ENCODE assay signal across 8 cellular contexts in genomic region chr1:156212833-156213643, GRCh38. TPM values are rescaled to one million over a fixed set of nuclear protein-coding genes. Genes with fewer than 3 reads are reported as not detected.
DNase-seq lines count a peak whose midpoint lies in the region; ATAC-seq and TF ChIP-seq lines count a peak whose summit lies in the region.

Gene PMF1, plus strand, starts transcription at chr1:156213007. Its CDS starts 9 bp downstream, at chr1:156213016.

- H4K20me1 ChIP-seq in SK-N-SH (ENCODE audit: insufficient read depth) = no peaks in the 10 kb centered on the region

- H3K79me2 ChIP-seq in SK-N-SH (ENCODE audit: insufficient read depth) = peaks cover 20% of the 10 kb centered on the region

- peak within 1 kb of the TSS; percentile 92 for H3K4me2 ChIP-seq in SK-N-SH

- peak within 1 kb of the TSS; percentile 76 for H2AFZ ChIP-seq in SK-N-SH (ENCODE audit: low read depth)

- H3K9me2 ChIP-seq in SK-N-SH = no peaks in the 10 kb centered on the region

- peak within 1 kb of the TSS; percentile 94 to 97 for H3K27ac ChIP-seq in SK-N-SH (ENCODE audit: low read depth in 2 of 2, low read length in 1 of 2)
- H3K27ac ChIP-seq in substantia nigra (ENCODE audit: low read depth, low read length, poor library complexity, severe bottlenecking) = peak within 1 kb of the TSS; percentile 96

- peaks cover 13% of the 10 kb centered on the region for H3K36me3 ChIP-seq in GM06990 (ENCODE audit: control insufficient read depth, insufficient read depth, low read length)
- peaks cover 15 to 34% of the 10 kb centered on the region in 2 experiments for H3K36me3 ChIP-seq in SK-N-SH (replicated peaks in 1 of 2; ENCODE audit: control insufficient read depth in 1 of 2, insufficient read depth in 2 of 2, low read length in 1 of 2)

- H3F3A ChIP-seq in SK-N-SH (replicated peaks; ENCODE audit: insufficient read depth) = peaks cover 33% of the 10 kb centered on the region

- peak within 1 kb of the TSS; percentile 87 for H3K4me3 ChIP-seq in GM06990 (replicated peaks; ENCODE audit: low read depth, low read length)
- H3K4me3 ChIP-seq in SK-N-SH (ENCODE audit: low read depth in 2 of 2, low read length in 1 of 2) = peak within 1 kb of the TSS; percentile 67 to 70

- TF ChIP-seq EP300 in SK-N-SH (IDR thresholded peaks at IDR 0.05; ENCODE audit: borderline replicate concordance in 1 of 2, low read depth in 1 of 2, low read length in 1 of 2) = 0 out of 4 replicates have a peak, but pooled peaks of 1 of the 2 experiments have one; percentile 13

- 1% methylated on average over 27 of the region's 61 CpGs for WGBS in SK-N-SH (ENCODE audit: low lambda C conversion rate)

- peak; percentile 90 for ATAC-seq in HG02571 (IDR thresholded peaks at IDR 0.05; ENCODE audit: unreplicated experiment)

- DNase-seq in GM06990 (ENCODE audit: extremely low read depth, insufficient read length) = peak; percentile 98
- DNase-seq in NCI-H1092 (lab: John Stamatoyannopoulos, UW) = peak; percentile 97
- DNase-seq in SK-N-SH = peak; percentile 98
- DNase-seq in activated naive CD4-positive, alpha-beta T cell treated with anti-CD3 and anti-CD28 coated beads, Interleukin-2, amount 50 U/mL, for 16 hours = peak; percentile 96
- DNase-seq in germinal center (ENCODE audit: low spot score) = peak; percentile 100
- DNase-seq in non-pigmented ciliary epithelial cell (ENCODE audit: low read depth) = peak; percentile 79
- peak; percentile 81 to 100 (median 95) for DNase-seq in substantia nigra (lab: John Stamatoyannopoulos, UW)

- H3K9me3 ChIP-seq in SK-N-SH = no peaks in the 10 kb centered on the region

- CTCF ChIA-PET in SK-N-SH (lab: Yijun Ruan, JAX) = interaction anchor here (0.7 to 3.6 kb wide), 22 partner anchors 8 to 206 kb away, joined by 3 to 44 read pairs (median 4); partner anchors contain the start of gene SLC25A44

- peaks cover 7 to 8% of the 10 kb centered on the region in 2 experiments; a peak in 2 of 4 replicates for H3K4me1 ChIP-seq in SK-N-SH (ENCODE audit: control insufficient read depth in 1 of 2, insufficient read depth in 2 of 2, low read depth in 1 of 2, low read length in 1 of 2)

- peak within 1 kb of the TSS; percentile 85 for H3K9ac ChIP-seq in SK-N-SH

- TF ChIP-seq RAD21 in SK-N-SH (IDR thresholded peaks at IDR 0.05; ENCODE audit: low read length) = no peak

- TF ChIP-seq CTCF in GM06990 (IDR thresholded peaks at IDR 0.05; ENCODE audit: insufficient read depth, low read length, poor library complexity, severe bottlenecking) (no peak), SK-N-SH (IDR thresholded peaks at IDR 0.05) (no peak)

- POLR2A ChIA-PET in SK-N-SH (lab: Yijun Ruan, JAX) = interaction anchor here (0.6 to 1.9 kb wide), 17 partner anchors 9 to 355 kb away, joined by 3 to 17 read pairs (median 4); partner anchors contain the start of genes CCT3, SLC25A44, SMG5 and TSACC

- no peaks in the 10 kb centered on the region for H3K27me3 ChIP-seq in GM06990 (replicated peaks; ENCODE audit: control insufficient read depth, insufficient read depth, low read length)
- no peaks in the 10 kb centered on the region for H3K27me3 ChIP-seq in SK-N-SH (ENCODE audit: insufficient read depth)

TF ChIP-seq in SK-N-SH, 30 proteins besides CTCF, POLR2A, EP300 and RAD21:
- peak; percentile 95 for TF ChIP-seq POLR2AphosphoS5 (IDR thresholded peaks at IDR 0.05; ENCODE audit: low read depth, low read length)
- peak; percentile 58; the same call in 1 of the 2 replicates for TF ChIP-seq RFX5 (IDR thresholded peaks at IDR 0.05; ENCODE audit: low read length)
- peak; percentile 98 for TF ChIP-seq PBX3 (IDR thresholded peaks at IDR 0.05)
- peak; percentile 61 for TF ChIP-seq MXI1 (IDR thresholded peaks at IDR 0.05; ENCODE audit: low read depth, low read length)
- peak; percentile 18; the same call in 1 of the 2 replicates for TF ChIP-seq TCF12 (IDR thresholded peaks at IDR 0.05)
- no peak for TF ChIP-seq MEF2A (IDR thresholded peaks at IDR 0.05; ENCODE audit: borderline replicate concordance, low read depth)
- TF ChIP-seq RXRA (IDR thresholded peaks at IDR 0.05; ENCODE audit: borderline replicate concordance, low read depth) = no peak
- no peak for TF ChIP-seq GABPA (IDR thresholded peaks at IDR 0.05; ENCODE audit: low read depth)
- peak; percentile 97 for TF ChIP-seq ZBTB33 (IDR thresholded peaks at IDR 0.05; ENCODE audit: borderline replicate concordance, low read depth)
- TF ChIP-seq TAF1 (IDR thresholded peaks at IDR 0.05; ENCODE audit: borderline replicate concordance, low read depth, low read length) = peak; percentile 86
- TF ChIP-seq NRF1 (IDR thresholded peaks at IDR 0.05; ENCODE audit: low read depth, low read length) = no peak
- TF ChIP-seq IRF3 (IDR thresholded peaks at IDR 0.05; ENCODE audit: low read depth, low read length) = peak; percentile 82; the same call in 1 of the 2 replicates
- peak; percentile 99 for TF ChIP-seq CHD2 (IDR thresholded peaks at IDR 0.05; ENCODE audit: low read length, partially characterized antibody)
- peak; percentile 54; the same call in 1 of the 2 replicates for TF ChIP-seq MAX (IDR thresholded peaks at IDR 0.05; ENCODE audit: low read depth)
- no peak for TF ChIP-seq TEAD4 (IDR thresholded peaks at IDR 0.05; ENCODE audit: borderline replicate concordance, insufficient read depth)
- no peak for TF ChIP-seq FOXM1 (IDR thresholded peaks at IDR 0.05; ENCODE audit: low read depth)
- no peak for TF ChIP-seq SIN3A (IDR thresholded peaks at IDR 0.05; ENCODE audit: borderline replicate concordance, low read depth, low read length)
- TF ChIP-seq FOXJ3 (CRISPR knock-in tag; IDR thresholded peaks at IDR 0.05) = no peak
- no peak for TF ChIP-seq USF1 (IDR thresholded peaks at IDR 0.05; ENCODE audit: borderline replicate concordance, low read depth)
- TF ChIP-seq SMC3 (IDR thresholded peaks at IDR 0.05; ENCODE audit: low read depth, low read length) = no peak
- peak; percentile 16; the same call in 1 of the 2 replicates for TF ChIP-seq NFIC (IDR thresholded peaks at IDR 0.05; ENCODE audit: borderline replicate concordance)
- TF ChIP-seq USF2 (IDR thresholded peaks at IDR 0.05; ENCODE audit: borderline replicate concordance, low read depth, low read length) = no peak
- peak; percentile 95 for TF ChIP-seq YY1 (IDR thresholded peaks at IDR 0.05; ENCODE audit: low read depth)
- 0 out of 2 replicates have a peak, but pooled peaks have one; percentile 24 for TF ChIP-seq ELF1 (IDR thresholded peaks at IDR 0.05)
TF ChIP-seq in SK-N-SH: peak in this region for 13.

RNA-seq across cellular contexts. Expression of gene PMF1, which starts in this region (rescaled TPM):
- 72.5 and 89.5 TPM in 2 replicates for polyA plus RNA-seq in SK-N-SH (2012; rRNA removed)
- polyA plus RNA-seq in SK-N-SH (2012; cell fraction: cytosol; rRNA removed) = 60.3 and 74.6 TPM in 2 replicates
- polyA plus RNA-seq in SK-N-SH (2012; cell fraction: nucleus; rRNA removed) = 66.4 and 78.0 TPM in 2 replicates

Comparison
In these comparisons a context has a peak if more than half of its experiments do, and no peak if none do; other contexts are left out.
1. Peak in every context shown above with its lines: DNase-seq, ATAC-seq, H3K4me3 ChIP-seq and H3K27ac ChIP-seq.